ENCODE assay signal across 10 cellular contexts in genomic region chr5:163306421-163306820, GRCh38.
DNase-seq lines count a peak whose midpoint lies in the region; ATAC-seq and TF ChIP-seq lines count a peak whose summit lies in the region.
"Had no signal": no experiment of that assay in that cellular context is flagged by ENCODE, and none has a peak within 500 bp of the region (broad histone marks: within the 10 kb centered on the region; RNA-seq: fewer than 3 reads in every experiment).

No MANE protein-coding gene starts in this region.

- H3K79me1 ChIP-seq in mesenchymal stem cell (replicated peaks; ENCODE audit: low read length, poor library complexity, severe bottlenecking): no peaks in the 10 kb centered on the region

- no peak overlapping the region for H3K9ac ChIP-seq in mesenchymal stem cell (ENCODE audit: low read length)

- no peak overlapping the region for H4K91ac ChIP-seq in mesenchymal stem cell (ENCODE audit: low read length)

- POLR2A ChIA-PET in WTC11 (lab: Charles Lee): no interaction called here

- peaks cover 7% of the 10 kb centered on the region for H3K9me3 Mint-ChIP-seq in WTC11
- H3K9me3 Mint-ChIP-seq: activated B cell treated with CpG ODN at 0.5 μM for 24 hours had no signal

- no peak overlapping the region for H3K4me3 Mint-ChIP-seq in WTC11
- H3K4me3 Mint-ChIP-seq: activated B cell treated with CpG ODN at 0.5 μM for 24 hours had no signal

- H3K4me1 Mint-ChIP-seq in WTC11: peaks cover 7% of the 10 kb centered on the region
- H3K4me1 Mint-ChIP-seq: activated B cell treated with CpG ODN at 0.5 μM for 24 hours had no signal

- H3K9me3 ChIP-seq in mesenchymal stem cell (ENCODE audit: control insufficient read depth, low read length): no peaks in the 10 kb centered on the region

- no peaks in the 10 kb centered on the region for H3K36me3 ChIP-seq in mesenchymal stem cell (ENCODE audit: control insufficient read depth in 1 of 2, insufficient read depth in 2 of 2, low read depth in 1 of 2, low read length in 2 of 2)

- no peak overlapping the region for H3K4me3 ChIP-seq in mesenchymal stem cell (ENCODE audit: insufficient read depth in 1 of 2, low read depth in 1 of 2, low read length in 2 of 2)

- H2BK15ac ChIP-seq in mesenchymal stem cell (ENCODE audit: low read depth, poor library complexity, severe bottlenecking): no peak overlapping the region

- no peak overlapping the region for H2BK5ac ChIP-seq in mesenchymal stem cell (ENCODE audit: low read depth, low read length, poor library complexity, severe bottlenecking)

- WGBS in mesenchymal stem cell: 100% methylated on average over 1 of the region's 2 CpGs

- no peak overlapping the region for H3K27ac ChIP-seq in mesenchymal stem cell (ENCODE audit: low read length, poor library complexity, severe bottlenecking)

- no peak overlapping the region for H2AK5ac ChIP-seq in mesenchymal stem cell (ENCODE audit: low read length, severe bottlenecking)

- no peak overlapping the region for H3K4me2 ChIP-seq in mesenchymal stem cell (ENCODE audit: low read length, poor library complexity, severe bottlenecking)

- peak; percentile 45 for TF ChIP-seq CTCF in GM10266 (IDR thresholded peaks at IDR 0.05; ENCODE audit: control insufficient read depth, insufficient read depth, low read depth, missing control alignments)
- TF ChIP-seq CTCF in WTC11 (IDR thresholded peaks at IDR 0.05): no peak

- no peaks in the 10 kb centered on the region for H3K27me3 ChIP-seq in mesenchymal stem cell (ENCODE audit: control insufficient read depth in 1 of 2, insufficient read depth in 1 of 2, low read length in 2 of 2)

- in situ Hi-C loops in KBM-7 (cut with MboI; ENCODE audit: low pct_unique_long_range_greater_than_20kb, low sequenced_read_pairs): no loop called here

- no peak overlapping the region for H2BK12ac ChIP-seq in mesenchymal stem cell (ENCODE audit: low read length in 2 of 2)

- no peak overlapping the region for H3K18ac ChIP-seq in mesenchymal stem cell (ENCODE audit: low read depth in 1 of 2, low read length in 2 of 2)

- no peak for DNase-seq in GM10266 (ENCODE audit: extremely low spot score)
- peak; percentile 48 for DNase-seq in KBM-7
- DNase-seq in WTC11 (ENCODE audit: low spot score): no peak
- peak; percentile 1 for DNase-seq in mesenchymal stem cell
- no peak for DNase-seq in stimulated activated CD4-positive, alpha-beta T cell treated with anti-CD3 and anti-CD28 coated beads, Interleukin-4, amount 100 ng/mL, for 24 hours
- DNase-seq in NCI-H345 treated with DMSO at 0.1 percent for 48 hours (lab: John Stamatoyannopoulos, UW; ENCODE audit: unreplicated experiment): no peak
- DNase-seq in NCI-H2196 treated with DMSO at 0.1 percent for 48 hours (lab: John Stamatoyannopoulos, UW; ENCODE audit: unreplicated experiment): no peak
- DNase-seq: activated B cell treated with CpG ODN at 0.5 μM for 24 hours, cortex of kidney had no signal

- CTCF ChIA-PET in WTC11 (lab: Charles Lee): interaction anchor here (0.6 to 2.5 kb wide), 15 partner anchors 9 to 1098 kb away, joined by 3 to 34 read pairs (median 4); no protein-coding TSS in a partner anchor

- H4K8ac ChIP-seq in mesenchymal stem cell (ENCODE audit: low read length): no peak overlapping the region

- ATAC-seq in WTC11: peak; percentile 71; the same call in 1 of the 2 replicates
- ATAC-seq in GM21447 (IDR thresholded peaks at IDR 0.05; ENCODE audit: unreplicated experiment): no peak

- H2BK120ac ChIP-seq in mesenchymal stem cell (ENCODE audit: low read depth, low read length): no peak overlapping the region

- H3K14ac ChIP-seq in mesenchymal stem cell (ENCODE audit: low read length in 2 of 2): no peak overlapping the region

- H3K27ac Mint-ChIP-seq in WTC11: no peak overlapping the region
- H3K27ac Mint-ChIP-seq: activated B cell treated with CpG ODN at 0.5 μM for 24 hours had no signal

- no peak overlapping the region for H2AFZ ChIP-seq in mesenchymal stem cell (ENCODE audit: low read depth, low read length)

- H3K36me3 Mint-ChIP-seq in WTC11: 0 out of 2 replicates have a peak, but pooled peaks cover 3% of the 10 kb centered on the region

- H3K23ac ChIP-seq in mesenchymal stem cell (ENCODE audit: low read length in 2 of 2): no peak overlapping the region

- no peaks in the 10 kb centered on the region for H3K27me3 Mint-ChIP-seq in WTC11 (ENCODE audit: low read depth)
- H3K27me3 Mint-ChIP-seq: activated B cell treated with CpG ODN at 0.5 μM for 24 hours had no signal

- no peak overlapping the region for H3K4ac ChIP-seq in mesenchymal stem cell (ENCODE audit: low read depth in 1 of 2, low read length in 2 of 2)

- no peaks in the 10 kb centered on the region for H3K4me1 ChIP-seq in mesenchymal stem cell (ENCODE audit: control insufficient read depth, insufficient read depth, low read depth, low read length)

TF ChIP-seq in WTC11, 78 proteins besides CTCF, POLR2A, EP300 and RAD21:
- TF ChIP-seq ZNF121 (CRISPR knock-in tag; IDR thresholded peaks at IDR 0.05) (no peak), AFF4 (CRISPR knock-in tag; IDR thresholded peaks at IDR 0.05; ENCODE audit: borderline replicate concordance) (no peak), MYBL2 (CRISPR knock-in tag; IDR thresholded peaks at IDR 0.05) (no peak), ZNF317 (CRISPR knock-in tag; IDR thresholded peaks at IDR 0.05; ENCODE audit: borderline replicate concordance, low read depth) (peak; percentile 41; the same call in 1 of the 2 replicates), ZNF416 (CRISPR knock-in tag; IDR thresholded peaks at IDR 0.05) (no peak)
- TF ChIP-seq, protein P1, sequence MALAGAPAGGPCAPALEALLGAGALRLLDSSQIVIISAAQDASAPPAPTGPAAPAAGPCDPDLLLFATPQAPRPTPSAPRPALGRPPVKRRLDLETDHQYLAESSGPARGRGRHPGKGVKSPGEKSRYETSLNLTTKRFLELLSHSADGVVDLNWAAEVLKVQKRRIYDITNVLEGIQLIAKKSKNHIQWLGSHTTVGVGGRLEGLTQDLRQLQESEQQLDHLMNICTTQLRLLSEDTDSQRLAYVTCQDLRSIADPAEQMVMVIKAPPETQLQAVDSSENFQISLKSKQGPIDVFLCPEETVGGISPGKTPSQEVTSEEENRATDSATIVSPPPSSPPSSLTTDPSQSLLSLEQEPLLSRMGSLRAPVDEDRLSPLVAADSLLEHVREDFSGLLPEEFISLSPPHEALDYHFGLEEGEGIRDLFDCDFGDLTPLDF (CRISPR knock-in tag; IDR thresholded peaks at IDR 0.05): no peak

Comparison
In these comparisons a context has a peak if more than half of its experiments do, and no peak if none do; other contexts are left out.
1. DNase-seq: peak in KBM-7 (single experiment) and mesenchymal stem cell (single experiment); none in GM10266 (single experiment), WTC11 (single experiment), stimulated activated CD4-positive, alpha-beta T cell treated with anti-CD3 and anti-CD28 coated beads, Interleukin-4, amount 100 ng/mL, for 24 hours (single experiment), NCI-H345 treated with DMSO at 0.1 percent for 48 hours (single experiment) and NCI-H2196 treated with DMSO at 0.1 percent for 48 hours (single experiment).